13 cellular contexts compared by ENCODE assay signal in genomic region chr21:46472246-46472645, GRCh38. TPM values are rescaled to one million over a fixed set of nuclear protein-coding genes. Genes with fewer than 3 reads are reported as not detected.
A peak's percentile ranks its signal among the peaks of the same experiment; 100 is the strongest.
DNase-seq lines count a peak whose midpoint lies in the region; ATAC-seq and TF ChIP-seq lines count a peak whose summit lies in the region.
"Had no signal": no experiment of that assay in that cellular context is flagged by ENCODE, and none has a peak within 500 bp of the region (broad histone marks: within the 10 kb centered on the region; RNA-seq: fewer than 3 reads in every experiment).

No MANE protein-coding gene starts in this region.

- no peaks in the 10 kb centered on the region for H3K9me3 ChIP-seq in heart right ventricle

- H3K27ac ChIP-seq in heart right ventricle, result peak overlapping the region in 3 of 10 donors; percentile 17 to 74 (median 23)

- peaks cover 21% of the 10 kb centered on the region for H3K36me3 Mint-ChIP-seq in stimulated activated effector memory CD8-positive, alpha-beta T cell treated with anti-CD3 and anti-CD28 coated beads, Interleukin-12 subunit alpha, Interleukin-12 subunit beta, amount 100 ng/mL, for 72 hours

- peak in 6 of 8 donors; percentile 60 to 78 (median 70) for ATAC-seq in heart right ventricle
- no peak for ATAC-seq in stimulated activated effector memory CD8-positive, alpha-beta T cell treated with anti-CD3 and anti-CD28 coated beads, Interleukin-12 subunit alpha, Interleukin-12 subunit beta, amount 100 ng/mL, for 72 hours
- ATAC-seq in HG02678 (IDR thresholded peaks at IDR 0.05; ENCODE audit: unreplicated experiment), result no peak

- H3K27ac Mint-ChIP-seq in stimulated activated effector memory CD8-positive, alpha-beta T cell treated with anti-CD3 and anti-CD28 coated beads, Interleukin-12 subunit alpha, Interleukin-12 subunit beta, amount 100 ng/mL, for 72 hours, result peak overlapping the region; percentile 84

- H3K4me3 Mint-ChIP-seq in stimulated activated effector memory CD8-positive, alpha-beta T cell treated with anti-CD3 and anti-CD28 coated beads, Interleukin-12 subunit alpha, Interleukin-12 subunit beta, amount 100 ng/mL, for 72 hours, result no peak overlapping the region

- no peak overlapping the region for H3K4me3 ChIP-seq in heart right ventricle

- in situ Hi-C loops in KBM-7 (cut with MboI; ENCODE audit: low pct_unique_long_range_greater_than_20kb, low sequenced_read_pairs), result no loop called here

- TF ChIP-seq CTCF in heart right ventricle (IDR thresholded peaks at IDR 0.05), result no peak

- H3K4me1 ChIP-seq in heart right ventricle, result peaks cover 0 to 39% (median 16%) of the 10 kb centered on the region in 9 donors

- peaks cover 51% of the 10 kb centered on the region for H3K4me1 Mint-ChIP-seq in stimulated activated effector memory CD8-positive, alpha-beta T cell treated with anti-CD3 and anti-CD28 coated beads, Interleukin-12 subunit alpha, Interleukin-12 subunit beta, amount 100 ng/mL, for 72 hours

- H3K9me3 Mint-ChIP-seq in stimulated activated effector memory CD8-positive, alpha-beta T cell treated with anti-CD3 and anti-CD28 coated beads, Interleukin-12 subunit alpha, Interleukin-12 subunit beta, amount 100 ng/mL, for 72 hours, result no peaks in the 10 kb centered on the region

- intact Hi-C loops in heart right ventricle (cut with DNase I), result no loop called here

- DNase-seq in KBM-7 (peak; percentile 66), SKM-1 (lab: John Stamatoyannopoulos, UW; ENCODE audit: unreplicated experiment) (peak; percentile 36), heart right ventricle (no peak), OCI-M2 (lab: John Stamatoyannopoulos, UW; ENCODE audit: unreplicated experiment) (no peak), GOT3 (lab: John Stamatoyannopoulos, UW) (no peak)
- no peak for DNase-seq in stimulated activated effector memory CD8-positive, alpha-beta T cell treated with anti-CD3 and anti-CD28 coated beads, Interleukin-12 subunit alpha, Interleukin-12 subunit beta, amount 100 ng/mL, for 72 hours (ENCODE audit: low spot score in 2 of 2)
- DNase-seq: activated CD4-positive, alpha-beta T cell treated with anti-CD3 and anti-CD28 coated beads for 1 hour; activated naive CD4-positive, alpha-beta T cell; cerebellar nuclear complex; kidney; RPMI8226; stimulated activated naive CD4-positive, alpha-beta T cell had no signal

- peaks cover 0 to 19% (median 0%) of the 10 kb centered on the region in 9 donors for H3K36me3 ChIP-seq in heart right ventricle

- H3K27me3 ChIP-seq in heart right ventricle, result no peaks in the 10 kb centered on the region

- 70% methylated on average over 6 of the region's 6 CpGs for WGBS in heart right ventricle, 2 donors

RNA-seq across cellular contexts. Expression of gene DIP2A, which starts 13.6 kb away (rescaled TPM):
- total RNA-seq in heart right ventricle, result 10 to 100 TPM; 19.7 to 24.9 (median 22.9) TPM
- 10 to 100 TPM in 1 of 2 donors, 1 to 10 TPM in 1; 9.4 to 45.2 TPM for polyA plus RNA-seq in heart right ventricle

Comparison
In these comparisons a context has a peak if more than half of its experiments do, and no peak if none do; other contexts are left out.
1. DNase-seq: peak in KBM-7 (single experiment) and SKM-1 (single experiment); none in heart right ventricle (0 of 2), stimulated activated effector memory CD8-positive, alpha-beta T cell treated with anti-CD3 and anti-CD28 coated beads, Interleukin-12 subunit alpha, Interleukin-12 subunit beta, amount 100 ng/mL, for 72 hours (0 of 2), OCI-M2 (single experiment) and GOT3 (single experiment).
2. ATAC-seq: peak in heart right ventricle (6 of 8); none in stimulated activated effector memory CD8-positive, alpha-beta T cell treated with anti-CD3 and anti-CD28 coated beads, Interleukin-12 subunit alpha, Interleukin-12 subunit beta, amount 100 ng/mL, for 72 hours (single experiment) and HG02678 (single experiment).